ENCODE assay signal across 12 cellular contexts in the genomic region with DNA sequence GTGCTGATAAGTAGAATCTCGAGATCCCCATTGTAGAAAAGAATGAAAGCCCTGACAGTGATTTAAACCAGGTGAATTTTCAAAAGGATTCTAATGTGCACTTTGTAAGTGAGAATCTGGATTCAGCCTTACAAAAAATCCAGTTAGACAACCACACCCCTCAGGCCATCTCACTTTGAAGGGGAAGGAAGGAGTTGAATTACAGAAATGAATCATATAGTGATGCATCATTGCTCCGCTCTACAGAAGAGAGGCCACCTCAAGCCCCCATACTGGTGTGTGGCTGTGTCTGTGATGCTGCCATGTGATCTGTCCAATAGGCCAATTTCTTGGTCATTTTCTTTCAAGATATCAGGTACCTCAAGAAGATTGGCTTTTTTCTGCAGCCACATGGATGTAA.
DNase-seq lines count a peak whose midpoint lies in the region; ATAC-seq lines count a peak whose summit lies in the region.
"Had no signal": no experiment of that assay in that cellular context is flagged by ENCODE, and none has a peak within 500 bp of the region (broad histone marks: within the 10 kb centered on the region; RNA-seq: fewer than 3 reads in every experiment).

No MANE protein-coding gene starts in this region.

- H3K4me1 Mint-ChIP-seq in activated CD8-positive, alpha-beta T cell treated with anti-CD3 and anti-CD28 coated beads, Interleukin-2, amount 10 ng/mL, durations not matched to agents 7 days and 5 days (ENCODE audit: low read depth): peaks cover 7% of the 10 kb centered on the region

- CTCF ChIA-PET in activated CD8-positive, alpha-beta T cell treated with anti-CD3 and anti-CD28 coated beads, Interleukin-2, amount 10 ng/mL, durations not matched to agents 7 days and 5 days (lab: Charles Lee): no interaction called here

- no peaks in the 10 kb centered on the region for H3K9me3 Mint-ChIP-seq in activated CD8-positive, alpha-beta T cell treated with anti-CD3 and anti-CD28 coated beads, Interleukin-2, amount 10 ng/mL, durations not matched to agents 7 days and 5 days (ENCODE audit: insufficient read depth)

- no peaks in the 10 kb centered on the region for H3K36me3 Mint-ChIP-seq in activated CD8-positive, alpha-beta T cell treated with anti-CD3 and anti-CD28 coated beads, Interleukin-2, amount 10 ng/mL, durations not matched to agents 7 days and 5 days (ENCODE audit: low read depth)

- H4K8ac ChIP-seq in trophoblast cell (ENCODE audit: low read depth, low read length): no peak overlapping the region

- H3K79me1 ChIP-seq in trophoblast cell (ENCODE audit: low read length): peaks cover 2% of the 10 kb centered on the region

- no peak overlapping the region for H4K91ac ChIP-seq in trophoblast cell (ENCODE audit: low read depth, low read length)

- peak; percentile 27 for DNase-seq in DMS53 (lab: John Stamatoyannopoulos, UW)
- DNase-seq in DMS53 treated with DMSO at 0.1 percent for 48 hours (lab: John Stamatoyannopoulos, UW; ENCODE audit: unreplicated experiment): no peak
- peak; percentile 23 for DNase-seq in activated CD8-positive, alpha-beta T cell treated with anti-CD3 and anti-CD28 coated beads, Interleukin-2, amount 10 ng/mL, durations not matched to agents 7 days and 5 days
- DNase-seq in trophoblast cell: peak; percentile 19 to 59
- no peak for DNase-seq in NCI-H524 (lab: John Stamatoyannopoulos, UW)
- DNase-seq in OCI-M1 (lab: John Stamatoyannopoulos, UW): no peak
- DNase-seq: NK-92 treated with Interleukin-12 subunit alpha and Interleukin-12 subunit beta, amount 100 ng/mL, for 24 hours had no signal

- H3K4me1 ChIP-seq in trophoblast cell (ENCODE audit: control insufficient read depth in 1 of 2, insufficient read depth in 2 of 2, low read length in 2 of 2): peaks cover 3% of the 10 kb centered on the region in 2 experiments
- H3K4me1 ChIP-seq: parathyroid adenoma had no signal

- H3K9me3 ChIP-seq in trophoblast cell (ENCODE audit: insufficient read depth, low read depth, low read length): no peaks in the 10 kb centered on the region

- no peaks in the 10 kb centered on the region for H3K27me3 ChIP-seq in trophoblast cell (ENCODE audit: insufficient read depth, low read length)
- H3K27me3 ChIP-seq: cardiac muscle cell had no signal

- no peak overlapping the region for H3K9ac ChIP-seq in trophoblast cell (ENCODE audit: low read length)
- H3K9ac ChIP-seq: parathyroid adenoma had no signal

- H3K27ac Mint-ChIP-seq in activated CD8-positive, alpha-beta T cell treated with anti-CD3 and anti-CD28 coated beads, Interleukin-2, amount 10 ng/mL, durations not matched to agents 7 days and 5 days: no peak overlapping the region

- no peaks in the 10 kb centered on the region for H3K27me3 Mint-ChIP-seq in activated CD8-positive, alpha-beta T cell treated with anti-CD3 and anti-CD28 coated beads, Interleukin-2, amount 10 ng/mL, durations not matched to agents 7 days and 5 days (ENCODE audit: low read depth)

- H3K4me3 Mint-ChIP-seq in activated CD8-positive, alpha-beta T cell treated with anti-CD3 and anti-CD28 coated beads, Interleukin-2, amount 10 ng/mL, durations not matched to agents 7 days and 5 days: no peak overlapping the region

- H3K36me3 ChIP-seq in trophoblast cell (ENCODE audit: control insufficient read depth in 1 of 2, insufficient read depth in 2 of 2, low read length in 2 of 2): no peaks in the 10 kb centered on the region
- H3K36me3 ChIP-seq: cardiac muscle cell had no signal

- no peak overlapping the region for H3K14ac ChIP-seq in trophoblast cell (ENCODE audit: low read length)

- no peak overlapping the region for H2BK5ac ChIP-seq in trophoblast cell (ENCODE audit: low read depth, low read length, poor library complexity)

- H2BK12ac ChIP-seq in trophoblast cell (ENCODE audit: low read length): no peak overlapping the region

- ATAC-seq in HG03432 (IDR thresholded peaks at IDR 0.05; ENCODE audit: unreplicated experiment) (peak; percentile 75), GM21717 (IDR thresholded peaks at IDR 0.05; ENCODE audit: unreplicated experiment) (no peak)
- ATAC-seq in activated CD8-positive, alpha-beta T cell treated with anti-CD3 and anti-CD28 coated beads, Interleukin-2, amount 10 ng/mL, durations not matched to agents 7 days and 5 days: peak; percentile 60

- H2BK120ac ChIP-seq in trophoblast cell (ENCODE audit: insufficient read depth, low read length, poor library complexity): no peak overlapping the region

- H3K23ac ChIP-seq in trophoblast cell (ENCODE audit: low read length): no peak overlapping the region

- H3K27ac ChIP-seq in trophoblast cell (ENCODE audit: low read depth, low read length): no peak overlapping the region
- H3K27ac ChIP-seq: 22Rv1, cardiac muscle cell, parathyroid adenoma had no signal

- no peak overlapping the region for H3K4me2 ChIP-seq in trophoblast cell (ENCODE audit: low read length)

- WGBS in trophoblast cell (ENCODE audit: extremely low coverage, insufficient coverage, insufficient read length): no CpG with 5 or more reads among the region's 2 CpGs

- no peak overlapping the region for H4K12ac ChIP-seq in trophoblast cell (ENCODE audit: low read depth, low read length)

- H2AFZ ChIP-seq in trophoblast cell (ENCODE audit: insufficient read depth, low read length, poor library complexity): no peak overlapping the region
- H2AFZ ChIP-seq: parathyroid adenoma had no signal

- H3K4ac ChIP-seq in trophoblast cell (ENCODE audit: low read depth, low read length): no peak overlapping the region

- POLR2A ChIA-PET in activated CD8-positive, alpha-beta T cell treated with anti-CD3 and anti-CD28 coated beads, Interleukin-2, amount 10 ng/mL, durations not matched to agents 7 days and 5 days (lab: Charles Lee): no interaction called here

- no peak overlapping the region for H3K18ac ChIP-seq in trophoblast cell (ENCODE audit: low read length)

- no peak overlapping the region for H2AK5ac ChIP-seq in trophoblast cell (ENCODE audit: low read length)

- no peaks in the 10 kb centered on the region for H3K79me2 ChIP-seq in trophoblast cell (ENCODE audit: control insufficient read depth, insufficient read depth, low read length, poor library complexity)
- H3K79me2 ChIP-seq: parathyroid adenoma had no signal

- H3K4me3 ChIP-seq in trophoblast cell (ENCODE audit: low read depth, low read length): no peak overlapping the region
- H3K4me3 ChIP-seq: cardiac muscle cell had no signal

Comparison
In these comparisons a context has a peak if more than half of its experiments do, and no peak if none do; other contexts are left out.
1. DNase-seq: peak in DMS53 (single experiment), activated CD8-positive, alpha-beta T cell treated with anti-CD3 and anti-CD28 coated beads, Interleukin-2, amount 10 ng/mL, durations not matched to agents 7 days and 5 days (single experiment) and trophoblast cell (2 of 2); none in DMS53 treated with DMSO at 0.1 percent for 48 hours (single experiment), NCI-H524 (0 of 2) and OCI-M1 (single experiment).